29 cellular contexts compared by ENCODE assay signal in the genomic region with DNA sequence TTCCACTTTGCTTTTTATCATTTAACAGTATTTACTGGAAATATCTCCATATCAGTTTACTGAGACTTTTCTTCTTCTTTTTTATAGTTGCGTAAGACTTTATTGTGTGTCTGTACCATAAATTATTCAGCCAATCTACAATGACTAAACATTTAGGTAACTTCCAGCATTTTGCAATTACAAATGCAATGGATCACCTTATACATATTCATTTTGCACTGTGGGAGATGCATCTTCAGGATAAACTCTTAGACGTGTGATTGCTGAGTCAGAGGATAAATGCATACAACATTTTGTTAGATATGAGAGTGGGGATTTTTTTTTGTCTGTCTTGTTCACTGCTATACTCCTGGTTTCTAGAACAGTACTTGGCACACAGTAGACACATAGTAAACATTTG.
DNase-seq lines count a peak whose midpoint lies in the region; ATAC-seq and TF ChIP-seq lines count a peak whose summit lies in the region.
"Had no signal": no experiment of that assay in that cellular context is flagged by ENCODE, and none has a peak within 500 bp of the region (broad histone marks: within the 10 kb centered on the region; RNA-seq: fewer than 3 reads in every experiment).

No MANE protein-coding gene starts in this region.

- H2BK5ac ChIP-seq in mesenchymal stem cell (ENCODE audit: low read depth, low read length, poor library complexity, severe bottlenecking): no peak overlapping the region

- H3K14ac ChIP-seq in mesenchymal stem cell (ENCODE audit: low read length in 2 of 2): no peak overlapping the region

- 82% methylated on average over 1 of the region's 2 CpGs for WGBS in mesenchymal stem cell
- WGBS in spleen, 5 donors: 37 to 68% (median 53%) methylated on average over 2 of the region's 2 CpGs

- no peak overlapping the region for H3K9ac ChIP-seq in mesenchymal stem cell (ENCODE audit: low read length)

- intact Hi-C loops in spleen (cut with DNase I; ENCODE audit: low total_unique reads): no loop called here

- H2BK120ac ChIP-seq in mesenchymal stem cell (ENCODE audit: low read depth, low read length): no peak overlapping the region

- H3K4me2 ChIP-seq in mesenchymal stem cell (ENCODE audit: low read length, poor library complexity, severe bottlenecking): no peak overlapping the region

- no peak overlapping the region for H2AK5ac ChIP-seq in mesenchymal stem cell (ENCODE audit: low read length, severe bottlenecking)

- H3K18ac ChIP-seq in mesenchymal stem cell (ENCODE audit: low read depth in 1 of 2, low read length in 2 of 2): no peak overlapping the region

- no peak overlapping the region for H4K8ac ChIP-seq in mesenchymal stem cell (ENCODE audit: low read length)

- H3K23ac ChIP-seq in mesenchymal stem cell (ENCODE audit: low read length in 2 of 2): no peak overlapping the region

- no peak overlapping the region for H3K27ac ChIP-seq in RWPE2 (ENCODE audit: poor library complexity, severe bottlenecking)
- H3K27ac ChIP-seq in mesenchymal stem cell (ENCODE audit: low read length, poor library complexity, severe bottlenecking): no peak overlapping the region
- H3K27ac ChIP-seq in spleen: no peak overlapping the region
- H3K27ac ChIP-seq: body of pancreas, left ventricle myocardium inferior, psoas muscle, tibial nerve, WERI-Rb-1 had no signal

- no peak overlapping the region for H4K91ac ChIP-seq in mesenchymal stem cell (ENCODE audit: low read length)

- no peak overlapping the region for H3K4ac ChIP-seq in mesenchymal stem cell (ENCODE audit: low read depth in 1 of 2, low read length in 2 of 2)

- TF ChIP-seq POLR2A in spleen (IDR thresholded peaks at IDR 0.05): no peak

- H2BK12ac ChIP-seq in mesenchymal stem cell (ENCODE audit: low read length in 2 of 2): no peak overlapping the region

- no peak overlapping the region for H3K4me3 ChIP-seq in RWPE2 (ENCODE audit: severe bottlenecking)
- no peak overlapping the region for H3K4me3 ChIP-seq in epithelial cell of proximal tubule (ENCODE audit: low read depth, low read length)
- no peak overlapping the region for H3K4me3 ChIP-seq in mesenchymal stem cell (ENCODE audit: insufficient read depth in 1 of 2, low read depth in 1 of 2, low read length in 2 of 2)
- no peak overlapping the region for H3K4me3 ChIP-seq in spleen
- H3K4me3 ChIP-seq: body of pancreas, left ventricle myocardium inferior, psoas muscle, skin epidermis, tibial nerve had no signal

- TF ChIP-seq CTCF in RWPE2 (IDR thresholded peaks at IDR 0.05; ENCODE audit: poor library complexity, severe bottlenecking) (no peak), epithelial cell of proximal tubule (conservative IDR thresholded peaks at IDR 0.05; ENCODE audit: low read depth, low read length) (no peak), spleen (IDR thresholded peaks at IDR 0.05 in 8 of 11, conservative IDR thresholded peaks at IDR 0.05 in 3 of 11) (no peak)

- no peak overlapping the region for H2BK15ac ChIP-seq in mesenchymal stem cell (ENCODE audit: low read depth, poor library complexity, severe bottlenecking)

- H3K4me1 ChIP-seq in RWPE2 (ENCODE audit: insufficient read depth, poor library complexity, severe bottlenecking): no peaks in the 10 kb centered on the region
- H3K4me1 ChIP-seq in mesenchymal stem cell (ENCODE audit: control insufficient read depth, insufficient read depth, low read depth, low read length): no peaks in the 10 kb centered on the region
- H3K4me1 ChIP-seq in spleen: no peaks in the 10 kb centered on the region
- H3K4me1 ChIP-seq: body of pancreas, left ventricle myocardium inferior, psoas muscle, tibial nerve had no signal

- H3K36me3 ChIP-seq in RWPE2 (ENCODE audit: low read depth): no peaks in the 10 kb centered on the region
- H3K36me3 ChIP-seq in mesenchymal stem cell (ENCODE audit: control insufficient read depth in 1 of 2, insufficient read depth in 2 of 2, low read depth in 1 of 2, low read length in 2 of 2): no peaks in the 10 kb centered on the region
- no peaks in the 10 kb centered on the region for H3K36me3 ChIP-seq in spleen
- H3K36me3 ChIP-seq: left ventricle myocardium inferior, tibial nerve had no signal

- DNase-seq in Caki2 (ENCODE audit: low read depth) (peak; percentile 8), RWPE2 (ENCODE audit: low spot score) (no peak), epithelial cell of proximal tubule (ENCODE audit: low read depth) (peak; percentile 43), mesenchymal stem cell (peak; percentile 41), NCI-H1105 treated with DMSO at 0.1 percent for 48 hours (lab: John Stamatoyannopoulos, UW) (no peak), spleen (no peak)
- DNase-seq: activated CD4-positive, alpha-beta T cell treated with anti-CD3 and anti-CD28 coated beads, Interleukin-2, amount 10 ng/mL, durations not matched to agents 24 days and 14 days; activated gamma-delta T cell treated with Interleukin-2 at 50 U/mL for 16 hours; activated T-cell treated with anti-CD3 and anti-CD28 coated beads, Interleukin-2, amount 50 U/mL, for 24 hours; body of pancreas; C1 segment of cervical spinal cord; COR-L47; effector CD4-positive, alpha-beta T cell; hippocampal formation; immature natural killer cell; left ventricle myocardium inferior; NCI-H1694 treated with DMSO at 0.1 percent for 48 hours; NCI-H524 treated with DMSO at 0.1 percent for 48 hours; psoas muscle; SIG-M5; stimulated activated CD4-positive, alpha-beta T cell treated with anti-CD3 and anti-CD28 coated beads, Interleukin-1b, Interleukin-23, amount 100 ng/mL, for 48 hours; SW 1271; T-helper 9 cell; WERI-Rb-1 had no signal

- in situ Hi-C loops in Caki2 (cut with HindIII; ENCODE audit: low pct_unique_long_range_greater_than_20kb, low sequenced_read_pairs): no loop called here

- ATAC-seq in RWPE2 (ENCODE audit: low read depth) (peak; percentile 73), GM18858 (IDR thresholded peaks at IDR 0.05; ENCODE audit: unreplicated experiment) (no peak)
- ATAC-seq: body of pancreas, HCT116, Panc1, psoas muscle had no signal

- H3K9me3 ChIP-seq in RWPE2 (ENCODE audit: severe bottlenecking) (no peaks in the 10 kb centered on the region), mesenchymal stem cell (ENCODE audit: control insufficient read depth, low read length) (no peaks in the 10 kb centered on the region), spleen (no peaks in the 10 kb centered on the region)
- H3K9me3 ChIP-seq: body of pancreas, left ventricle myocardium inferior, psoas muscle, tibial nerve had no signal

- no peak overlapping the region for H2AFZ ChIP-seq in mesenchymal stem cell (ENCODE audit: low read depth, low read length)

- H3K79me1 ChIP-seq in mesenchymal stem cell (replicated peaks; ENCODE audit: low read length, poor library complexity, severe bottlenecking): no peaks in the 10 kb centered on the region

- H3K27me3 ChIP-seq in RWPE2 (ENCODE audit: insufficient read depth, poor library complexity, severe bottlenecking) (no peaks in the 10 kb centered on the region), mesenchymal stem cell (ENCODE audit: control insufficient read depth in 1 of 2, insufficient read depth in 1 of 2, low read length in 2 of 2) (no peaks in the 10 kb centered on the region), spleen (replicated peaks in 1 of 7) (no peaks in the 10 kb centered on the region)
- H3K27me3 ChIP-seq: body of pancreas, tibial nerve had no signal

Comparison
In these comparisons a context has a peak if more than half of its experiments do, and no peak if none do; other contexts are left out.
1. DNase-seq: peak in Caki2 (single experiment), epithelial cell of proximal tubule (single experiment) and mesenchymal stem cell (single experiment); none in RWPE2 (single experiment), NCI-H1105 treated with DMSO at 0.1 percent for 48 hours (single experiment) and spleen (single experiment).